In the genomic region with DNA sequence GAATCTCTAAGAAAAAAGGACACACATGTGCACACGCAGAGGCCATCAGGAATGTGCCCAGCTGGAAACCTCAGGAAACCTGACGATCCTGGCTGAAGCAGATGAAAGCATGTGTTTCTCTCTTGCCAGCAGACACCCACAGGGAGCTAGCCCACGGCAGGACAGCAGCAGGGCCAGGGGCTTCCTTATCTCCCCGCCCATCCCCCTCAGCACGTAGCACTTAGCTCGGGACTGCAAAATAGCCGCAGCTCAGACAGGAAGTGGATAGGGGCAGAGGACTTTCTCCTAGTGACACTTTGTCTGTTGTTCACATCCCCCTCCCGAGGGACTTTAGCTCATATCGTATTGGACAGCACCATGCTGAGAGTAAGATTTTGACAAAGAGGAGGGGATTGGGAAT, we compare ENCODE assay signal across 8 cellular contexts.
DNase-seq lines count a peak whose midpoint lies in the region; ATAC-seq and TF ChIP-seq lines count a peak whose summit lies in the region.

No MANE protein-coding gene starts in this region.

- peak overlapping the region; percentile 73 to 82 for H3K4me3 Mint-ChIP-seq in CD14-positive monocyte
- H3K4me3 Mint-ChIP-seq in activated CD4-positive, alpha-beta memory T cell treated with anti-CD3 and anti-CD28 coated beads, Interleukin-2, amount 10 ng/mL, durations not matched to agents 7 days and 5 days, result peak overlapping the region; percentile 51

- peak overlapping the region; percentile 98 to 100 (median 100) for H3K27ac Mint-ChIP-seq in CD14-positive monocyte
- peak overlapping the region; percentile 76 for H3K27ac Mint-ChIP-seq in activated CD4-positive, alpha-beta memory T cell treated with anti-CD3 and anti-CD28 coated beads, Interleukin-2, amount 10 ng/mL, durations not matched to agents 7 days and 5 days

- H3K27me3 Mint-ChIP-seq in CD14-positive monocyte (ENCODE audit: low read depth in 3 of 3), result peaks cover 0 to 10% (median 5%) of the 10 kb centered on the region in 3 donors
- H3K27me3 Mint-ChIP-seq in activated CD4-positive, alpha-beta memory T cell treated with anti-CD3 and anti-CD28 coated beads, Interleukin-2, amount 10 ng/mL, durations not matched to agents 7 days and 5 days, result no peaks in the 10 kb centered on the region

- H3K4me1 Mint-ChIP-seq in CD14-positive monocyte, result peaks cover 94% of the 10 kb centered on the region
- peaks cover 65% of the 10 kb centered on the region for H3K4me1 Mint-ChIP-seq in activated CD4-positive, alpha-beta memory T cell treated with anti-CD3 and anti-CD28 coated beads, Interleukin-2, amount 10 ng/mL, durations not matched to agents 7 days and 5 days

- TF ChIP-seq POLR2A in GM18505 (IDR thresholded peaks at IDR 0.05; ENCODE audit: borderline replicate concordance, extremely low read depth, insufficient read depth, insufficient read length), result no peak

- H3K9me3 Mint-ChIP-seq in CD14-positive monocyte, result peaks cover 0 to 6% (median 0%) of the 10 kb centered on the region in 7 donors
- peaks cover 3% of the 10 kb centered on the region for H3K9me3 Mint-ChIP-seq in activated CD4-positive, alpha-beta memory T cell treated with anti-CD3 and anti-CD28 coated beads, Interleukin-2, amount 10 ng/mL, durations not matched to agents 7 days and 5 days

- peaks cover 84 to 94% of the 10 kb centered on the region in 2 donors for H3K36me3 Mint-ChIP-seq in CD14-positive monocyte
- peaks cover 76% of the 10 kb centered on the region for H3K36me3 Mint-ChIP-seq in activated CD4-positive, alpha-beta memory T cell treated with anti-CD3 and anti-CD28 coated beads, Interleukin-2, amount 10 ng/mL, durations not matched to agents 7 days and 5 days (ENCODE audit: low read depth)

- POLR2A ChIA-PET in activated CD4-positive, alpha-beta memory T cell treated with anti-CD3 and anti-CD28 coated beads, Interleukin-2, amount 10 ng/mL, durations not matched to agents 7 days and 5 days (lab: Charles Lee), result interaction anchor here (0.9 to 5.2 kb wide), 5 partner anchors 10 to 125 kb away, joined by 4 to 167 read pairs (median 22); partner anchors contain the start of gene MKI67

- DNase-seq in CD14-positive monocyte (ENCODE audit: low spot score) (no peak), left kidney (ENCODE audit: low read depth, low spot score) (peak; percentile 78), COLO668 (lab: John Stamatoyannopoulos, UW; ENCODE audit: unreplicated experiment) (no peak), H4 (ENCODE audit: low spot score) (no peak), cortex of kidney (lab: John Stamatoyannopoulos, UW) (no peak)
- DNase-seq in activated CD4-positive, alpha-beta memory T cell treated with anti-CD3 and anti-CD28 coated beads, Interleukin-2, amount 10 ng/mL, durations not matched to agents 7 days and 5 days, result peak; percentile 31

- ATAC-seq in HG03045 (IDR thresholded peaks at IDR 0.05; ENCODE audit: unreplicated experiment) (peak; percentile 0), GM18505 (IDR thresholded peaks at IDR 0.05; ENCODE audit: unreplicated experiment) (no peak)

- CTCF ChIA-PET in activated CD4-positive, alpha-beta memory T cell treated with anti-CD3 and anti-CD28 coated beads, Interleukin-2, amount 10 ng/mL, durations not matched to agents 7 days and 5 days (lab: Charles Lee), result interaction anchor here (0.8 to 6.6 kb wide), 8 partner anchors 10 to 155 kb away, joined by 3 to 71 read pairs (median 6); partner anchors contain the start of gene PTPRE

- TF ChIP-seq CTCF in CD14-positive monocyte (IDR thresholded peaks at IDR 0.05), result no peak

- intact Hi-C loops in CD14-positive monocyte (cut with micrococcal nuclease), result loop anchor here in 1 of 2 donors (5.0 kb wide), 1 partner anchor 85 kb away; no protein-coding TSS in a partner anchor

Comparison
In these comparisons a context has a peak if more than half of its experiments do, and no peak if none do; other contexts are left out.
1. DNase-seq: peak in activated CD4-positive, alpha-beta memory T cell treated with anti-CD3 and anti-CD28 coated beads, Interleukin-2, amount 10 ng/mL, durations not matched to agents 7 days and 5 days (single experiment) and left kidney (single experiment); none in CD14-positive monocyte (single experiment), COLO668 (single experiment), H4 (single experiment) and cortex of kidney (single experiment).